21 cellular contexts compared by ENCODE assay signal in the genomic region with DNA sequence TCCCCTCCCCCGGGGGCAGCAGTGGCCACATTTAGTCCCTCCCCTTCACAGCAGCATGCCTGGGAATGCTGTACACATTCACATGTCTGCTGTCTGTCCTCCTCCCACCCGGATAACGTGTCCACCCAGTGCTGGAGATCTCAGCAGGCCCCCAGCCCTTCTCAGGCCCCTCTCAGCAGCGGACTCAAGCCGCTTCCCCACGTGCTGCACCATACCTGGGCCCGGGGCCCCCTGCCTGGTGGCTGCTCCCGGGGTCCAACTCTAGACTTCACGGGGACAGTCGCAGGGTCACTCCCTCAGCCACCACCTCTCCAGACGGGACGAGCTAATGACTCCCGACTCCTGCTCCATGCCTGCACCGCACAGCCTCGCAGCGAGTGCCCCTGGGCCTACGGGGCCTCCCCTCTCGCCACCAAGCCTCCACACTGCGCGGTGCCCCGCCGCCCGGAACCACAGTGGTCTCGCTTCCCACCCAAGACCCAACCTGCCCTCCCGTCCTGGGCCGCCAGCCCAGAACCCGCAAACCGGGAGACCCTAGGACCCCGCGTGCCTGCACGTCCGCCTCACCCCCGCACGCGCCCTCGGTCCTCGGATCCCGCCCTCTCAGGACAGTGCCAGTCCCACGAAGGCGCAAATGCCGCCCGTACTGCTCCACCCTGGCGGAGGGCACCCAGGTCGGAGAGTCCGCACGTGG. TPM values are rescaled to one million over a fixed set of nuclear protein-coding genes. Genes with fewer than 3 reads are reported as not detected.
DNase-seq lines count a peak whose midpoint lies in the region; ATAC-seq, FAIRE-seq and TF ChIP-seq lines count a peak whose summit lies in the region.
"Had no signal": no experiment of that assay in that cellular context is flagged by ENCODE, and none has a peak within 500 bp of the region (broad histone marks: within the 10 kb centered on the region; RNA-seq: fewer than 3 reads in every experiment).

No MANE protein-coding gene starts in this region.

- TF ChIP-seq EP300 in HepG2 (IDR thresholded peaks at IDR 0.05; ENCODE audit: low read depth in 2 of 2, low read length in 2 of 2) (no peak), HepG2 (CRISPR knock-in tag; IDR thresholded peaks at IDR 0.05; ENCODE audit: borderline replicate concordance) (no peak)

- H3K36me3 Mint-ChIP-seq in T-helper 1 cell treated with Interleukin-12 subunit alpha and Interleukin-12 subunit beta and Interleukin-4 antibody, amounts not matched to agents 30 μg/mL and 1 μg/mL, for 36 hours (ENCODE audit: low read depth) = peaks cover 1% of the 10 kb centered on the region

- H3K9me3 Mint-ChIP-seq in T-helper 1 cell treated with Interleukin-12 subunit alpha and Interleukin-12 subunit beta and Interleukin-4 antibody, amounts not matched to agents 30 μg/mL and 1 μg/mL, for 36 hours = no peaks in the 10 kb centered on the region
- H3K9me3 Mint-ChIP-seq: neural crest cell, type B pancreatic cell had no signal

- H4K12ac ChIP-seq in trophoblast cell (ENCODE audit: low read depth, low read length) = no peak overlapping the region

- H3K4me3 ChIP-seq in HEK293 (ENCODE audit: low read depth, low read length) (no peak overlapping the region), HepG2 (replicated peaks in 1 of 3; ENCODE audit: insufficient read depth in 1 of 3, low read depth in 2 of 3, low read length in 3 of 3) (peak overlapping the region in 1 of 3 experiments; percentile 38; a peak in 1 of 6 replicates), trophoblast cell (ENCODE audit: low read depth, low read length) (peak overlapping the region; percentile 37)

- H3K9ac ChIP-seq in HepG2 (ENCODE audit: insufficient read depth, low read depth, low read length) (no peak overlapping the region), trophoblast cell (ENCODE audit: low read length) (no peak overlapping the region)

- H3K14ac ChIP-seq in trophoblast cell (ENCODE audit: low read length) = no peak overlapping the region

- H3K27ac ChIP-seq in HEK293 (ENCODE audit: extremely low read depth, low read depth, low read length) (no peak overlapping the region), HepG2 (ENCODE audit: extremely low read length, insufficient read depth, low read length) (no peak overlapping the region), trophoblast cell (ENCODE audit: low read depth, low read length) (no peak overlapping the region)

- H2BK120ac ChIP-seq in trophoblast cell (ENCODE audit: insufficient read depth, low read length, poor library complexity) = no peak overlapping the region

- no peak overlapping the region for H3K27ac Mint-ChIP-seq in T-helper 1 cell treated with Interleukin-12 subunit alpha and Interleukin-12 subunit beta and Interleukin-4 antibody, amounts not matched to agents 30 μg/mL and 1 μg/mL, for 36 hours
- H3K27ac Mint-ChIP-seq: type B pancreatic cell had no signal

- H3K79me1 ChIP-seq in trophoblast cell (ENCODE audit: low read length) = peaks cover 12% of the 10 kb centered on the region

- H3K4me1 ChIP-seq in HEK293 (ENCODE audit: control insufficient read depth, insufficient read depth, low read length) (no peaks in the 10 kb centered on the region), HepG2 (ENCODE audit: insufficient read depth, low read length) (peaks cover 58% of the 10 kb centered on the region), trophoblast cell (ENCODE audit: control insufficient read depth in 1 of 2, insufficient read depth in 2 of 2, low read length in 2 of 2) (peaks cover 18 to 25% of the 10 kb centered on the region in 2 experiments)
- H3K4me1 ChIP-seq: BE2C had no signal

- H4K20me1 ChIP-seq in HepG2 (ENCODE audit: insufficient read depth, low read length) = peaks cover 19% of the 10 kb centered on the region

- H3K4me3 Mint-ChIP-seq in T-helper 1 cell treated with Interleukin-12 subunit alpha and Interleukin-12 subunit beta and Interleukin-4 antibody, amounts not matched to agents 30 μg/mL and 1 μg/mL, for 36 hours = peak overlapping the region; percentile 84

- 75% methylated on average over 35 of the region's 46 CpGs for WGBS in HepG2 (ENCODE audit: low lambda C conversion rate)
- WGBS in trophoblast cell (ENCODE audit: extremely low coverage, insufficient coverage, insufficient read length) = no CpG with 5 or more reads among the region's 46 CpGs

- no peak for DNase-seq in T-helper 1 cell
- DNase-seq in HepG2 (ENCODE audit: low spot score) = no peak
- DNase-seq in trophoblast cell = no peak
- DNase-seq in DMS153 (lab: John Stamatoyannopoulos, UW) = no peak
- no peak for DNase-seq in NCI-H146 (lab: John Stamatoyannopoulos, UW)
- DNase-seq: 8988T; BE2C; erythroblast; foreskin melanocyte; GDM1; H7; hippocampal formation; mammary epithelial cell; SHP77; stimulated activated CD4-positive, alpha-beta T cell treated with anti-CD3 and anti-CD28 coated beads, Interleukin-15, amount 100 ng/mL, for 24 hours had no signal

- H3K23ac ChIP-seq in trophoblast cell (ENCODE audit: low read length) = no peak overlapping the region

- H3K18ac ChIP-seq in trophoblast cell (ENCODE audit: low read length) = no peak overlapping the region

- intact Hi-C loops in HepG2 (cut with micrococcal nuclease; ENCODE audit: unreplicated experiment) = loop anchor here (2.0 kb wide), 1 partner anchor 18 kb away; no protein-coding TSS in a partner anchor

- no peak overlapping the region for H4K91ac ChIP-seq in trophoblast cell (ENCODE audit: low read depth, low read length)

- TF ChIP-seq CTCF in HEK293 (tag by site-specific recombination; IDR thresholded peaks at IDR 0.05) (no peak), HepG2 (CRISPR knock-in tag; IDR thresholded peaks at IDR 0.05) (no peak)

- peaks cover 3 to 12% of the 10 kb centered on the region in 2 experiments; a peak in 2 of 5 replicates for H3K27me3 ChIP-seq in HepG2 (ENCODE audit: control insufficient read depth in 1 of 2, insufficient read depth in 2 of 2, low read length in 2 of 2)
- no peaks in the 10 kb centered on the region for H3K27me3 ChIP-seq in trophoblast cell (ENCODE audit: insufficient read depth, low read length)
- H3K27me3 ChIP-seq: BE2C had no signal

- in situ Hi-C loops in HepG2 (cut with HindIII; ENCODE audit: extremely low pct_ligation_motif_present, low pct_unique_long_range_greater_than_20kb) = no loop called here

- no peaks in the 10 kb centered on the region for H3K27me3 Mint-ChIP-seq in T-helper 1 cell treated with Interleukin-12 subunit alpha and Interleukin-12 subunit beta and Interleukin-4 antibody, amounts not matched to agents 30 μg/mL and 1 μg/mL, for 36 hours (ENCODE audit: low read depth)

- H2BK5ac ChIP-seq in trophoblast cell (ENCODE audit: low read depth, low read length, poor library complexity) = no peak overlapping the region

- no peak overlapping the region for H2BK12ac ChIP-seq in trophoblast cell (ENCODE audit: low read length)

- no peak for TF ChIP-seq RAD21 in HepG2 (CRISPR knock-in tag; IDR thresholded peaks at IDR 0.05)

- H2AFZ ChIP-seq in HepG2 (ENCODE audit: low read length) (no peak overlapping the region), trophoblast cell (ENCODE audit: insufficient read depth, low read length, poor library complexity) (no peak overlapping the region)

- no peak overlapping the region for H3K4ac ChIP-seq in trophoblast cell (ENCODE audit: low read depth, low read length)

- H2AK5ac ChIP-seq in trophoblast cell (ENCODE audit: low read length) = peak overlapping the region; percentile 18

- no peaks in the 10 kb centered on the region for H3K9me3 ChIP-seq in HEK293 (ENCODE audit: control insufficient read depth, insufficient read depth, low read depth, low read length)
- H3K9me3 ChIP-seq in HepG2 (ENCODE audit: low read length) = no peaks in the 10 kb centered on the region
- peaks cover 6% of the 10 kb centered on the region for H3K9me3 ChIP-seq in trophoblast cell (ENCODE audit: insufficient read depth, low read depth, low read length)
- H3K9me3 ChIP-seq: BE2C had no signal

- TF ChIP-seq POLR2A in HepG2 (IDR thresholded peaks at IDR 0.05; ENCODE audit: insufficient read depth in 1 of 2, low read depth in 2 of 2, low read length in 2 of 2) = no peak

- POLR2A ChIA-PET in HEK293 (lab: Yijun Ruan, JAX) (no interaction called here), HepG2 (lab: Yijun Ruan, JAX) (no interaction called here)

- H3K4me2 ChIP-seq in HepG2 (ENCODE audit: low read depth, low read length) (peak overlapping the region; percentile 49; the same call in 1 of the 2 replicates), trophoblast cell (ENCODE audit: low read length) (no peak overlapping the region)

- no TSS peak for BruUV-seq in HepG2 (replicated peaks; lab: Mats Ljungman, UMichigan)

- H3K79me2 ChIP-seq in HepG2 (ENCODE audit: insufficient read depth, low read length) = peaks cover 27% of the 10 kb centered on the region
- H3K79me2 ChIP-seq in trophoblast cell (ENCODE audit: control insufficient read depth, insufficient read depth, low read length, poor library complexity) = peaks cover 27% of the 10 kb centered on the region

- CTCF ChIA-PET in HEK293 (lab: Yijun Ruan, JAX) = no interaction called here
- CTCF ChIA-PET in HepG2 (lab: Yijun Ruan, JAX; ENCODE audit: low intra/inter-chr PET ratio, low total read pairs) = no interaction called here

- H4K8ac ChIP-seq in trophoblast cell (ENCODE audit: low read depth, low read length) = no peak overlapping the region

- peaks cover 0 to 12% of the 10 kb centered on the region in 2 experiments; a peak in 1 of 3 replicates for H3K36me3 ChIP-seq in HEK293 (ENCODE audit: control insufficient read depth in 2 of 2, insufficient read depth in 1 of 2, low read length in 2 of 2)
- peaks cover 0 to under 1% of the 10 kb centered on the region in 2 experiments; a peak in 2 of 5 replicates for H3K36me3 ChIP-seq in HepG2 (replicated peaks in 1 of 2; ENCODE audit: control insufficient read depth in 1 of 2, insufficient read depth in 2 of 2, low read length in 2 of 2)
- H3K36me3 ChIP-seq in trophoblast cell (ENCODE audit: control insufficient read depth in 1 of 2, insufficient read depth in 2 of 2, low read length in 2 of 2) = peaks cover 6 to 10% of the 10 kb centered on the region in 2 experiments
- H3K36me3 ChIP-seq: BE2C had no signal

- no peak for FAIRE-seq in HepG2 (lab: Jason Lieb, UNC)
- FAIRE-seq: islet of Langerhans had no signal

- ATAC-seq in HepG2 (no peak), HG03175 (IDR thresholded peaks at IDR 0.05; ENCODE audit: unreplicated experiment) (no peak)

- peaks cover 17% of the 10 kb centered on the region for H3K4me1 Mint-ChIP-seq in T-helper 1 cell treated with Interleukin-12 subunit alpha and Interleukin-12 subunit beta and Interleukin-4 antibody, amounts not matched to agents 30 μg/mL and 1 μg/mL, for 36 hours (ENCODE audit: low read depth)

RNA-seq across cellular contexts. Expression of a gene that starts 1.3 kb away (rescaled TPM):
- total RNA-seq in HepG2 (2016; rRNA removed; fragmentation: Illumina TruSeq; extraction: Trizol) = 24.2 and 28.6 TPM in 2 replicates
- total RNA-seq in HepG2 (2016; cell fraction: cytosol; rRNA removed; fragmentation: Illumina TruSeq; extraction: Trizol; ENCODE audit: low read depth) = 16.2 and 16.7 TPM in 2 replicates
- total RNA-seq in HepG2 (2016; cell fraction: insoluble cytoplasmic fraction; rRNA removed; fragmentation: Illumina TruSeq; extraction: Trizol) = 22.5 and 27.7 TPM in 2 replicates
- total RNA-seq in HepG2 (2016; cell fraction: membrane; rRNA removed; fragmentation: Illumina TruSeq; extraction: Trizol) = 36.9 and 38.9 TPM in 2 replicates
- total RNA-seq in HepG2 (2016; cell fraction: nucleus; rRNA removed; fragmentation: Illumina TruSeq; extraction: Trizol) = 40.6 and 42.6 TPM in 2 replicates
- 66.2 and 80.8 TPM in 2 replicates for polyA plus RNA-seq in HepG2 (2011; rRNA removed)
- polyA plus RNA-seq in HepG2 (2011; cell fraction: cytosol; rRNA removed) = 32.3 and 37.9 TPM in 2 replicates
- 406 and 428 TPM in 2 replicates for polyA plus RNA-seq in HepG2 (2011; cell fraction: nucleus; rRNA removed)
- polyA plus RNA-seq in HepG2 (2012) = 37.8 and 47.7 TPM in 2 replicates
- polyA plus RNA-seq in HepG2 (2016; cell fraction: cytosol; fragmentation: Illumina TruSeq; extraction: Trizol; ENCODE audit: low read depth) = 13.4 and 15.5 TPM in 2 replicates
- 20.0 and 26.4 TPM in 2 replicates for polyA plus RNA-seq in HepG2 (2016; cell fraction: insoluble cytoplasmic fraction; fragmentation: Illumina TruSeq; extraction: Trizol; ENCODE audit: low read depth)
- polyA plus RNA-seq in HepG2 (2016; cell fraction: membrane; fragmentation: Illumina TruSeq; extraction: Trizol; ENCODE audit: low read depth) = 26.7 and 30.4 TPM in 2 replicates
- 92.0 and 96.8 TPM in 2 replicates for polyA plus RNA-seq in HepG2 (2016; cell fraction: nucleus; fragmentation: Illumina TruSeq; extraction: Trizol; ENCODE audit: insufficient read depth, low read depth)
- polyA minus RNA-seq in HepG2 (2011; rRNA and poly(A)+ RNA removed; ENCODE audit: low replicate concordance) = 38.9 and 82.6 TPM in 2 replicates
- 18.1 and 23.5 TPM in 2 replicates for polyA minus RNA-seq in HepG2 (2011; cell fraction: cytosol; rRNA and poly(A)+ RNA removed)
- 119 and 121 TPM in 2 replicates for polyA minus RNA-seq in HepG2 (2011; cell fraction: nucleus; rRNA and poly(A)+ RNA removed)
- 63.6 and 66.1 TPM in 2 replicates for polyA plus RNA-seq in trophoblast cell (2013)

RNA-seq across cellular contexts. Expression of a gene that starts 15.4 kb away (rescaled TPM):
- 0.07 TPM in 1 of 2 replicates, not detected in the other for total RNA-seq in HepG2 (2016; rRNA removed; fragmentation: Illumina TruSeq; extraction: Trizol)
- total RNA-seq in HepG2 (2016; cell fraction: cytosol; rRNA removed; fragmentation: Illumina TruSeq; extraction: Trizol; ENCODE audit: low read depth) = not detected in 2 replicates
- total RNA-seq in HepG2 (2016; cell fraction: insoluble cytoplasmic fraction; rRNA removed; fragmentation: Illumina TruSeq; extraction: Trizol) = 0.09 TPM in 1 of 2 replicates, not detected in the other
- total RNA-seq in HepG2 (2016; cell fraction: membrane; rRNA removed; fragmentation: Illumina TruSeq; extraction: Trizol) = not detected in 2 replicates
- total RNA-seq in HepG2 (2016; cell fraction: nucleus; rRNA removed; fragmentation: Illumina TruSeq; extraction: Trizol) = 0.62 TPM in 1 of 2 replicates, not detected in the other
- 0.17 and 0.22 TPM in 2 replicates for polyA plus RNA-seq in HepG2 (2011; rRNA removed)
- polyA plus RNA-seq in HepG2 (2011; cell fraction: cytosol; rRNA removed) = 0.10 and 0.16 TPM in 2 replicates
- 1.9 and 2.5 TPM in 2 replicates for polyA plus RNA-seq in HepG2 (2011; cell fraction: nucleus; rRNA removed)
- polyA plus RNA-seq in HepG2 (2012) = 0.21 and 0.29 TPM in 2 replicates
- 0.07 TPM in 1 of 2 replicates, not detected in the other for polyA plus RNA-seq in HepG2 (2016; cell fraction: cytosol; fragmentation: Illumina TruSeq; extraction: Trizol; ENCODE audit: low read depth)
- not detected in 2 replicates for polyA plus RNA-seq in HepG2 (2016; cell fraction: insoluble cytoplasmic fraction; fragmentation: Illumina TruSeq; extraction: Trizol; ENCODE audit: low read depth)
- not detected in 2 replicates for polyA plus RNA-seq in HepG2 (2016; cell fraction: membrane; fragmentation: Illumina TruSeq; extraction: Trizol; ENCODE audit: low read depth)
- 0.53 TPM in 1 of 2 replicates, not detected in the other for polyA plus RNA-seq in HepG2 (2016; cell fraction: nucleus; fragmentation: Illumina TruSeq; extraction: Trizol; ENCODE audit: insufficient read depth, low read depth)
- polyA minus RNA-seq in HepG2 (2011; rRNA and poly(A)+ RNA removed; ENCODE audit: low replicate concordance) = 0.12 TPM in 1 of 2 replicates, not detected in the other
- polyA minus RNA-seq in HepG2 (2011; cell fraction: cytosol; rRNA and poly(A)+ RNA removed) = not detected in 2 replicates
- polyA minus RNA-seq in HepG2 (2011; cell fraction: nucleus; rRNA and poly(A)+ RNA removed) = 0.25 and 0.26 TPM in 2 replicates
- 1.8 and 2.1 TPM in 2 replicates for polyA plus RNA-seq in trophoblast cell (2013)
- polyA plus RNA-seq: mammary epithelial cell had no signal

RNA-seq across cellular contexts. Expression of a gene that starts 30.0 kb away (rescaled TPM):
- total RNA-seq in HepG2 (2016; rRNA removed; fragmentation: Illumina TruSeq; extraction: Trizol) = 11.0 and 16.0 TPM in 2 replicates
- total RNA-seq in HepG2 (2016; cell fraction: cytosol; rRNA removed; fragmentation: Illumina TruSeq; extraction: Trizol; ENCODE audit: low read depth) = 6.7 and 8.0 TPM in 2 replicates
- 10.1 and 16.2 TPM in 2 replicates for total RNA-seq in HepG2 (2016; cell fraction: insoluble cytoplasmic fraction; rRNA removed; fragmentation: Illumina TruSeq; extraction: Trizol)
- 7.6 and 8.2 TPM in 2 replicates for total RNA-seq in HepG2 (2016; cell fraction: membrane; rRNA removed; fragmentation: Illumina TruSeq; extraction: Trizol)
- 15.9 and 16.6 TPM in 2 replicates for total RNA-seq in HepG2 (2016; cell fraction: nucleus; rRNA removed; fragmentation: Illumina TruSeq; extraction: Trizol)
- 6.5 and 11.5 TPM in 2 replicates for polyA plus RNA-seq in HepG2 (2011; rRNA removed)
- polyA plus RNA-seq in HepG2 (2011; cell fraction: cytosol; rRNA removed) = 4.1 and 4.4 TPM in 2 replicates
- 40.0 and 46.9 TPM in 2 replicates for polyA plus RNA-seq in HepG2 (2011; cell fraction: nucleus; rRNA removed)
- 7.4 and 8.9 TPM in 2 replicates for polyA plus RNA-seq in HepG2 (2012)
- polyA plus RNA-seq in HepG2 (2016; cell fraction: cytosol; fragmentation: Illumina TruSeq; extraction: Trizol; ENCODE audit: low read depth) = 4.4 and 5.5 TPM in 2 replicates
- polyA plus RNA-seq in HepG2 (2016; cell fraction: insoluble cytoplasmic fraction; fragmentation: Illumina TruSeq; extraction: Trizol; ENCODE audit: low read depth) = 8.5 and 12.2 TPM in 2 replicates
- polyA plus RNA-seq in HepG2 (2016; cell fraction: membrane; fragmentation: Illumina TruSeq; extraction: Trizol; ENCODE audit: low read depth) = 4.9 and 6.3 TPM in 2 replicates
- 33.7 and 41.8 TPM in 2 replicates for polyA plus RNA-seq in HepG2 (2016; cell fraction: nucleus; fragmentation: Illumina TruSeq; extraction: Trizol; ENCODE audit: insufficient read depth, low read depth)
- 3.4 and 4.4 TPM in 2 replicates for polyA minus RNA-seq in HepG2 (2011; rRNA and poly(A)+ RNA removed; ENCODE audit: low replicate concordance)
- polyA minus RNA-seq in HepG2 (2011; cell fraction: cytosol; rRNA and poly(A)+ RNA removed) = 1.4 TPM in 1 of 2 replicates, not detected in the other
- 11.8 and 15.5 TPM in 2 replicates for polyA minus RNA-seq in HepG2 (2011; cell fraction: nucleus; rRNA and poly(A)+ RNA removed)
- polyA plus RNA-seq in trophoblast cell (2013) = 5.2 and 5.5 TPM in 2 replicates

RNA-seq across cellular contexts. Expression of a gene that starts 30.3 kb away (rescaled TPM):
- 753 and 1,048 TPM in 2 replicates for total RNA-seq in HepG2 (2016; rRNA removed; fragmentation: Illumina TruSeq; extraction: Trizol)
- 458 and 593 TPM in 2 replicates for total RNA-seq in HepG2 (2016; cell fraction: cytosol; rRNA removed; fragmentation: Illumina TruSeq; extraction: Trizol; ENCODE audit: low read depth)
- 792 and 1,109 TPM in 2 replicates for total RNA-seq in HepG2 (2016; cell fraction: insoluble cytoplasmic fraction; rRNA removed; fragmentation: Illumina TruSeq; extraction: Trizol)
- total RNA-seq in HepG2 (2016; cell fraction: membrane; rRNA removed; fragmentation: Illumina TruSeq; extraction: Trizol) = 613 and 660 TPM in 2 replicates
- total RNA-seq in HepG2 (2016; cell fraction: nucleus; rRNA removed; fragmentation: Illumina TruSeq; extraction: Trizol) = 219 and 249 TPM in 2 replicates
- 301 and 305 TPM in 2 replicates for polyA plus RNA-seq in HepG2 (2011; rRNA removed)
- polyA plus RNA-seq in HepG2 (2011; cell fraction: cytosol; rRNA removed) = 507 and 666 TPM in 2 replicates
- polyA plus RNA-seq in HepG2 (2011; cell fraction: nucleus; rRNA removed) = 133 and 152 TPM in 2 replicates
- polyA plus RNA-seq in HepG2 (2012) = 451 and 767 TPM in 2 replicates
- 482 and 603 TPM in 2 replicates for polyA plus RNA-seq in HepG2 (2016; cell fraction: cytosol; fragmentation: Illumina TruSeq; extraction: Trizol; ENCODE audit: low read depth)
- 926 and 995 TPM in 2 replicates for polyA plus RNA-seq in HepG2 (2016; cell fraction: insoluble cytoplasmic fraction; fragmentation: Illumina TruSeq; extraction: Trizol; ENCODE audit: low read depth)
- polyA plus RNA-seq in HepG2 (2016; cell fraction: membrane; fragmentation: Illumina TruSeq; extraction: Trizol; ENCODE audit: low read depth) = 496 and 594 TPM in 2 replicates
- polyA plus RNA-seq in HepG2 (2016; cell fraction: nucleus; fragmentation: Illumina TruSeq; extraction: Trizol; ENCODE audit: insufficient read depth, low read depth) = 426 and 431 TPM in 2 replicates
- 68.8 and 71.4 TPM in 2 replicates for polyA minus RNA-seq in HepG2 (2011; rRNA and poly(A)+ RNA removed; ENCODE audit: low replicate concordance)
- polyA minus RNA-seq in HepG2 (2011; cell fraction: cytosol; rRNA and poly(A)+ RNA removed) = 62.0 and 63.6 TPM in 2 replicates
- 23.6 and 38.7 TPM in 2 replicates for polyA minus RNA-seq in HepG2 (2011; cell fraction: nucleus; rRNA and poly(A)+ RNA removed)
- polyA plus RNA-seq in trophoblast cell (2013) = 783 and 790 TPM in 2 replicates
